ENCODE assay signal across 26 cellular contexts in genomic region chr16:89705006-89705405, GRCh38.
"Had no signal": no experiment of that assay in that cellular context is flagged by ENCODE, and none has a peak within 500 bp of the region (broad histone marks: within the 10 kb centered on the region; RNA-seq: fewer than 3 reads in every experiment).

No MANE protein-coding gene starts in this region.

- H3K27me3 Mint-ChIP-seq: activated CD4-positive, alpha-beta memory T cell treated with anti-CD3 and anti-CD28 coated beads, Interleukin-2, amount 10 ng/mL, durations not matched to agents 7 days and 5 days; activated CD4-positive, alpha-beta T cell treated with anti-CD3 and anti-CD28 coated beads, Interleukin-2, amount 10 ng/mL, durations not matched to agents 24 days and 14 days; activated naive CD8-positive, alpha-beta T cell; effector memory CD8-positive, alpha-beta T cell; naive thymus-derived CD8-positive, alpha-beta T cell; stimulated activated naive CD8-positive, alpha-beta T cell treated with anti-CD3 and anti-CD28 coated beads, Interleukin-15, amount 100 ng/mL, for 72 hours had no signal

- H3K27ac ChIP-seq: adrenal gland, ascending aorta, breast epithelium, colonic mucosa, left lung, ovary, tibial artery, VCaP had no signal

- H3K27ac Mint-ChIP-seq: activated CD4-positive, alpha-beta memory T cell treated with anti-CD3 and anti-CD28 coated beads, Interleukin-2, amount 10 ng/mL, durations not matched to agents 7 days and 5 days; activated CD4-positive, alpha-beta T cell treated with anti-CD3 and anti-CD28 coated beads, Interleukin-2, amount 10 ng/mL, durations not matched to agents 24 days and 14 days; activated naive CD8-positive, alpha-beta T cell; mesothelial cell of epicardium; stimulated activated effector memory CD8-positive, alpha-beta T cell treated with anti-CD3 and anti-CD28 coated beads, Interleukin-12 subunit alpha, Interleukin-12 subunit beta, amount 100 ng/mL, for 72 hours; stimulated activated naive CD8-positive, alpha-beta T cell treated with anti-CD3 and anti-CD28 coated beads, Interleukin-15, amount 100 ng/mL, for 72 hours; T-helper 2 cell treated with Interferon-gamma antibody and Interleukin-4, amounts not matched to agents 5 μg/mL and 100 μg/mL, for 36 hours had no signal

- DNase-seq: activated CD4-positive, alpha-beta memory T cell treated with anti-CD3 and anti-CD28 coated beads, Interleukin-2, amount 10 ng/mL, durations not matched to agents 7 days and 5 days; activated CD4-positive, alpha-beta T cell treated with anti-CD3 and anti-CD28 coated beads, Interleukin-2, amount 10 ng/mL, durations not matched to agents 24 days and 14 days; activated gamma-delta T cell treated with Interleukin-2 at 50 U/mL for 16 hours; activated T-cell treated with anti-CD3 and anti-CD28 coated beads, Interleukin-2, amount 50 U/mL, for 1 hour; adrenal gland; colonic mucosa; dorsolateral prefrontal cortex; effector memory CD8-positive, alpha-beta T cell; foreskin melanocyte; left lung; naive thymus-derived CD8-positive, alpha-beta T cell; stimulated activated CD4-positive, alpha-beta T cell treated with anti-CD3 and anti-CD28 coated beads, Interleukin-1b, Interleukin-23, amount 100 ng/mL, for 48 hours; stimulated activated naive CD8-positive, alpha-beta T cell treated with anti-CD3 and anti-CD28 coated beads, Interleukin-15, amount 100 ng/mL, for 72 hours; tibial artery had no signal

- H3K9me3 ChIP-seq: adrenal gland, ascending aorta, breast epithelium, colonic mucosa, left lung, ovary, tibial artery had no signal

- H3K4me3 ChIP-seq: adrenal gland, ascending aorta, breast epithelium, colonic mucosa, left lung, lung, ovary, tibial artery had no signal

- H3K4me3 Mint-ChIP-seq: activated CD4-positive, alpha-beta memory T cell treated with anti-CD3 and anti-CD28 coated beads, Interleukin-2, amount 10 ng/mL, durations not matched to agents 7 days and 5 days; activated CD4-positive, alpha-beta T cell treated with anti-CD3 and anti-CD28 coated beads, Interleukin-2, amount 10 ng/mL, durations not matched to agents 24 days and 14 days; activated naive CD8-positive, alpha-beta T cell; effector memory CD8-positive, alpha-beta T cell; mesothelial cell of epicardium; stimulated activated effector memory CD8-positive, alpha-beta T cell treated with anti-CD3 and anti-CD28 coated beads, Interleukin-12 subunit alpha, Interleukin-12 subunit beta, amount 100 ng/mL, for 72 hours; T-helper 2 cell treated with Interferon-gamma antibody and Interleukin-4, amounts not matched to agents 5 μg/mL and 100 μg/mL, for 36 hours had no signal

- H3K9me3 Mint-ChIP-seq: activated CD4-positive, alpha-beta memory T cell treated with anti-CD3 and anti-CD28 coated beads, Interleukin-2, amount 10 ng/mL, durations not matched to agents 7 days and 5 days; activated CD4-positive, alpha-beta T cell treated with anti-CD3 and anti-CD28 coated beads, Interleukin-2, amount 10 ng/mL, durations not matched to agents 24 days and 14 days; effector memory CD8-positive, alpha-beta T cell; mesothelial cell of epicardium; naive thymus-derived CD8-positive, alpha-beta T cell; stimulated activated effector memory CD8-positive, alpha-beta T cell treated with anti-CD3 and anti-CD28 coated beads, Interleukin-12 subunit alpha, Interleukin-12 subunit beta, amount 100 ng/mL, for 72 hours; stimulated activated naive CD8-positive, alpha-beta T cell treated with anti-CD3 and anti-CD28 coated beads, Interleukin-15, amount 100 ng/mL, for 72 hours; T-helper 2 cell treated with Interferon-gamma antibody and Interleukin-4, amounts not matched to agents 5 μg/mL and 100 μg/mL, for 36 hours had no signal

- ATAC-seq: activated CD4-positive, CD25-positive, alpha-beta regulatory T cell treated with anti-CD3 and anti-CD28 coated beads, Interleukin-2, amount 50 U/mL, for 24 hours; effector memory CD8-positive, alpha-beta T cell; esophagus mucosa; left lung; naive thymus-derived CD8-positive, alpha-beta T cell; right cardiac atrium; stimulated activated effector memory CD8-positive, alpha-beta T cell treated with anti-CD3 and anti-CD28 coated beads, Interleukin-12 subunit alpha, Interleukin-12 subunit beta, amount 100 ng/mL, for 72 hours; stimulated activated naive CD8-positive, alpha-beta T cell treated with anti-CD3 and anti-CD28 coated beads, Interleukin-15, amount 100 ng/mL, for 72 hours had no signal

- H3K36me3 Mint-ChIP-seq: activated naive CD8-positive, alpha-beta T cell; mesothelial cell of epicardium; naive thymus-derived CD8-positive, alpha-beta T cell had no signal

- H3K36me3 ChIP-seq: adrenal gland, ascending aorta, breast epithelium, colonic mucosa, ovary, tibial artery had no signal

- H3K27me3 ChIP-seq: adrenal gland, ascending aorta, breast epithelium, colonic mucosa, dorsolateral prefrontal cortex, left lung, ovary had no signal

- H3K4me1 ChIP-seq: breast epithelium had no signal
